1 cellular context compared by ENCODE assay signal in genomic region chr17:1649844-1650409, GRCh38.
TF ChIP-seq lines count a peak whose summit lies in the region.

TSS of gene RILP (minus strand) at chr17:1649866. CDS start at chr17:1649804, 62 bp downstream.

TF ChIP-seq in HepG2, 621 proteins besides CTCF, POLR2A, EP300 and RAD21 (continued from another document):
- TF ChIP-seq ZNF784 (CRISPR knock-in tag; IDR thresholded peaks at IDR 0.05; ENCODE audit: borderline replicate concordance) (no peak), HOXA3 (CRISPR knock-in tag; IDR thresholded peaks at IDR 0.05) (peak; percentile 55), MTA1 (CRISPR knock-in tag; IDR thresholded peaks at IDR 0.05; ENCODE audit: borderline replicate concordance) (peak; percentile 21; the same call in 1 of the 2 replicates), ZFP36L1 (CRISPR knock-in tag; IDR thresholded peaks at IDR 0.05) (no peak), CEBPG (CRISPR knock-in tag; IDR thresholded peaks at IDR 0.05) (no peak), ZNF574 (CRISPR knock-in tag; IDR thresholded peaks at IDR 0.05) (peak; percentile 58; the same call in 1 of the 2 replicates), SALL1 (CRISPR knock-in tag; IDR thresholded peaks at IDR 0.05) (peak; percentile 82), FOXP4 (CRISPR knock-in tag; IDR thresholded peaks at IDR 0.05) (peak; percentile 41; the same call in 1 of the 2 replicates), IRF2 (CRISPR knock-in tag; IDR thresholded peaks at IDR 0.05) (peak; percentile 49; the same call in 1 of the 2 replicates), ZBTB14 (CRISPR knock-in tag; IDR thresholded peaks at IDR 0.05) (no peak), ZC3H4 (CRISPR knock-in tag; IDR thresholded peaks at IDR 0.05; ENCODE audit: borderline replicate concordance) (peak; percentile 35; the same call in 1 of the 2 replicates), ZNF160 (CRISPR knock-in tag; IDR thresholded peaks at IDR 0.05) (no peak), DMTF1 (CRISPR knock-in tag; IDR thresholded peaks at IDR 0.05) (no peak), SMC3 (IDR thresholded peaks at IDR 0.05; ENCODE audit: low read length) (no peak), ATF4 (CRISPR knock-in tag; IDR thresholded peaks at IDR 0.05) (0 out of 4 replicates have a peak, but pooled peaks of 1 of the 2 experiments have one; percentile 38)
TF ChIP-seq in HepG2: peak in this region for 144.
